1 cellular context compared by ENCODE assay signal in genomic region chr19:1270168-1270853, GRCh38.
TF ChIP-seq lines count a peak whose summit lies in the region.

No MANE protein-coding gene starts in this region.

TF ChIP-seq in H1, 55 proteins besides CTCF, POLR2A, EP300 and RAD21:
- TF ChIP-seq CREB1 (IDR thresholded peaks at IDR 0.05) (0 out of 2 replicates have a peak, but pooled peaks have one; percentile 8), ATF2 (IDR thresholded peaks at IDR 0.05; ENCODE audit: low read length) (no peak), POLR2AphosphoS5 (IDR thresholded peaks at IDR 0.05; ENCODE audit: low read depth, low read length) (0 out of 2 replicates have a peak, but pooled peaks have one; percentile 4), SIN3A (conservative IDR thresholded peaks at IDR 0.05 in 1 of 2, IDR thresholded peaks at IDR 0.05 in 1 of 2; ENCODE audit: low read depth in 1 of 2, low read length in 2 of 2) (0 out of 4 replicates have a peak, but pooled peaks of 1 of the 2 experiments have one; percentile 7)
